8 cellular contexts compared by ENCODE assay signal in the genomic region with DNA sequence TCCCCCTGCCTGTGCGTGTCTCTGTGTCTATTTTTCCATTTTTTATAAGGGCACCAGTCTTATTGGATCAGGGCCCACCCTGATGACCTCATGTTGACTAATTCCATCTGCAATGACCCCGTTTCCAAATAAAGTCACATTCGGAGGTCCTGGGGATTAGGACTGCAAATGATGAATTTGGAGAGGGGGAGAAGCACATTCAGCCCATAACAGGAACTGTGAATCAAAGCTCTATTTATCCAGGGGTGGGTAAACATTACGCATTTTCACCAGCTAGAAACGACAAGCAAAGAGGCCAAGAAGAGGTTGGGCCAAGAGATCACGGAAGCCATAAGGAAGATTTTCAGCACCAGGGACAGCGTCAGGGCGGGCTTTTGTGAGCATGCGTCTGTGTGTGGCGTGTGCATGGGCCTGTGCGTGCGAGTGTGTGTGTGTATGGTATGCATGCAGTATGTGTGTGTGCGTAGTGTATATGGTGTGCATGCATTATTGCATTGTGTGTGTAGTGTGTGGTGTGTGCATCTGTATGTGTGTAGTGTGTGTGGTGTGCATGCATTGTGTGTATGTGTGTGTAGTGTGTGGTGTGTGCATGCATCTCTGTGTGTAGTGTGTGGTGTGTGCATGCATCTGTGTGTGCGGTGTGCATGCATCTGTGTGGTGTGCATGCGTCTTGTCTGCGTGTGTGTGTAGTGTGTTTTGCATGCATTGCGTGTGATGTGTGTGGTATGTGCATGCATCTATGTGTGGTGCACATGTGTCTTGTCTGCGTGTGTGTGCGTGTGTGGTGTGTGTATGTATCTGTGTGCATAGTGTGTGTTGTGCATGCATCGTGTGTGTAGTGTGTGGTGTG. TPM values are rescaled to one million over a fixed set of nuclear protein-coding genes. Genes with fewer than 3 reads are reported as not detected.
DNase-seq lines count a peak whose midpoint lies in the region; ATAC-seq and TF ChIP-seq lines count a peak whose summit lies in the region.

No MANE protein-coding gene starts in this region.

- no peak overlapping the region for H3K27ac ChIP-seq in CD8-positive, alpha-beta T cell (ENCODE audit: low read depth, low read length)

- CTCF ChIA-PET in CD8-positive, alpha-beta T cell (lab: Charles Lee) = no interaction called here

- peak in 6 of 7 experiments; percentile 6 to 59 (median 43) for DNase-seq in CD8-positive, alpha-beta T cell
- DNase-seq in MG63 (peak; percentile 48), activated T-cell treated with anti-CD3 and anti-CD28 coated beads for 4 hours (peak; percentile 5), foreskin fibroblast (peak; percentile 9 to 61)
- peak; percentile 40 to 48 for DNase-seq in stimulated activated CD4-positive, alpha-beta T cell treated with anti-CD3 and anti-CD28 coated beads, Interleukin-4, amount 100 ng/mL, for 48 hours (ENCODE audit: low read depth in 2 of 2)

- no peaks in the 10 kb centered on the region for H3K27me3 ChIP-seq in CD8-positive, alpha-beta T cell (ENCODE audit: insufficient read depth, low read length)
- no peaks in the 10 kb centered on the region for H3K27me3 ChIP-seq in MG63

- no peaks in the 10 kb centered on the region for H3K4me1 Mint-ChIP-seq in CD8-positive, alpha-beta T cell (ENCODE audit: low read depth)

- no peaks in the 10 kb centered on the region for H3K4me1 ChIP-seq in CD8-positive, alpha-beta T cell (ENCODE audit: insufficient read depth, low read length)

- TF ChIP-seq CTCF in CD8-positive, alpha-beta T cell (IDR thresholded peaks at IDR 0.05) = no peak
- TF ChIP-seq CTCF in foreskin fibroblast (IDR thresholded peaks at IDR 0.05; ENCODE audit: low read depth, low read length) = no peak

- no peak overlapping the region for H3K27ac Mint-ChIP-seq in CD8-positive, alpha-beta T cell

- no peaks in the 10 kb centered on the region for H3K9me3 Mint-ChIP-seq in CD8-positive, alpha-beta T cell

- no peak overlapping the region for H3K4me3 Mint-ChIP-seq in CD8-positive, alpha-beta T cell

- no peak for ATAC-seq in CD8-positive, alpha-beta T cell
- ATAC-seq in GM21717 (IDR thresholded peaks at IDR 0.05; ENCODE audit: unreplicated experiment) = no peak
- ATAC-seq in HG02885 (IDR thresholded peaks at IDR 0.05; ENCODE audit: poor library complexity, unreplicated experiment) = no peak
- ATAC-seq in GM18873 (IDR thresholded peaks at IDR 0.05; ENCODE audit: low FRiP score, unreplicated experiment) = no peak

- POLR2A ChIA-PET in CD8-positive, alpha-beta T cell (lab: Charles Lee) = no interaction called here

- H3K9me3 ChIP-seq in CD8-positive, alpha-beta T cell (ENCODE audit: low read length) = no peaks in the 10 kb centered on the region
- H3K9me3 ChIP-seq in MG63 = no peaks in the 10 kb centered on the region

- H3K27me3 Mint-ChIP-seq in CD8-positive, alpha-beta T cell (ENCODE audit: low read depth) = peaks cover 9% of the 10 kb centered on the region

- intact Hi-C loops in CD8-positive, alpha-beta T cell (cut with DNase I, micrococcal nuclease) = no loop called here

- no peaks in the 10 kb centered on the region for H3K36me3 Mint-ChIP-seq in CD8-positive, alpha-beta T cell

- no peaks in the 10 kb centered on the region for H3K36me3 ChIP-seq in CD8-positive, alpha-beta T cell (ENCODE audit: insufficient read depth, low read length)
- H3K36me3 ChIP-seq in MG63 = no peaks in the 10 kb centered on the region

- no peak overlapping the region for H3K4me3 ChIP-seq in CD8-positive, alpha-beta T cell (ENCODE audit: low read depth, low read length)
- H3K4me3 ChIP-seq in MG63 (no peak overlapping the region), foreskin fibroblast (ENCODE audit: low read depth in 1 of 2, low read length in 2 of 2) (no peak overlapping the region)

RNA-seq across cellular contexts. Expression of gene CELF5, which starts 19.6 kb away (rescaled TPM):
- under 1 TPM in 1 of 2 experiments, not detected in 1; 0.84 TPM for total RNA-seq in CD8-positive, alpha-beta T cell
- total RNA-seq in MG63 (2014; rRNA removed; shearing (Covaris generic); ENCODE audit: low replicate concordance) = not detected in 2 replicates

RNA-seq across cellular contexts. Expression of gene NCLN, which starts 58.3 kb away (rescaled TPM):
- total RNA-seq in CD8-positive, alpha-beta T cell = 10 to 100 TPM; 47.3 to 55.7 TPM
- 55.6 and 68.5 TPM in 2 replicates for total RNA-seq in MG63 (2014; rRNA removed; shearing (Covaris generic); ENCODE audit: low replicate concordance)
